ENCODE assay signal across 1 cellular context in the genomic region with DNA sequence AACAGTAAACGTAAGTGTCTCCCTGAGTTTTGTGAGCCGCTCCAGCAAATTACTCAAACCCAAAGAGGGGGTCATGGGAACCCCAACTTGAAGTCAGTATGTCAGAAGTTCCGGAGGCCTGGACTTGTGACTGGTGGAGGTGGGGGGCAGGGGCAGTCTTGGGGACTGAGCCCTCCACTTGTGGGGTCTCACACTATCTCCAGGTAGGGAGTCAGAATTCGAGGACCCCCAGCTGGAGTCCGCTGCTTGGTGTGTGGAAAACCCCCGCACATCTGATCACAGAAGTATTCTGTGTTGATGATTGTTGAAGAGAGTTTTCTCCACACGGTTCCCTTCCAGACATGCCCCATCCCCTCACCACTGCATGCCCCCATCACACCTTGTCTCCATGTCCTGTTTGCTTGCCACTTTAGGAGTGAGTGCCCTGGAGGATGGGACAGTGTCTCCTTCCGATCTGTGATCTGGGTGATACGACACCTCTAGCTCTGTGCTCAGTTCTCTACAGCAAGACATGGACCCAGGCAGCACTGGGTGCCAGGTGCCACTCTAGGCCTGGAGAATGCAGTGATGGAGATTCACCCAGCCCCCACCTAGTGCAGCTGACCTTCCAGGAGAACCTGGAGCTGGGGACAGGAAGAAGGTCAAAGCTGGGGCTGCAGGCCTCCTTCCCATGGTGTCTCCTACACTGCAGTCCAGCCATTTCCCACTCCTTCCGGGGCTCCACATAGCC.
TF ChIP-seq lines count a peak whose summit lies in the region.

No MANE protein-coding gene starts in this region.

TF ChIP-seq in H1, 55 proteins besides CTCF, POLR2A, EP300 and RAD21 (continued from another document):
- TF ChIP-seq POLR2AphosphoS5 (IDR thresholded peaks at IDR 0.05; ENCODE audit: low read depth, low read length) (no peak), RFX5 (IDR thresholded peaks at IDR 0.05; ENCODE audit: borderline replicate concordance, low read depth, low read length) (no peak), MAFK (IDR thresholded peaks at IDR 0.05; ENCODE audit: low read depth, low read length) (no peak), TBP (IDR thresholded peaks at IDR 0.05; ENCODE audit: low read depth, low read length) (no peak), EGR1 (IDR thresholded peaks at IDR 0.05; ENCODE audit: borderline replicate concordance, low read depth, low read length) (no peak), EZH2 (IDR thresholded peaks at IDR 0.05; ENCODE audit: low read depth, low read length, severe bottlenecking) (no peak), YY1 (IDR thresholded peaks at IDR 0.05; ENCODE audit: low read depth, low read length) (no peak), BRCA1 (IDR thresholded peaks at IDR 0.05; ENCODE audit: low read depth, low read length) (no peak), CHD1 (IDR thresholded peaks at IDR 0.05; ENCODE audit: low read depth, low read length) (no peak), SUZ12 (IDR thresholded peaks at IDR 0.05; ENCODE audit: low read length) (no peak)
- TF ChIP-seq, protein P1, sequence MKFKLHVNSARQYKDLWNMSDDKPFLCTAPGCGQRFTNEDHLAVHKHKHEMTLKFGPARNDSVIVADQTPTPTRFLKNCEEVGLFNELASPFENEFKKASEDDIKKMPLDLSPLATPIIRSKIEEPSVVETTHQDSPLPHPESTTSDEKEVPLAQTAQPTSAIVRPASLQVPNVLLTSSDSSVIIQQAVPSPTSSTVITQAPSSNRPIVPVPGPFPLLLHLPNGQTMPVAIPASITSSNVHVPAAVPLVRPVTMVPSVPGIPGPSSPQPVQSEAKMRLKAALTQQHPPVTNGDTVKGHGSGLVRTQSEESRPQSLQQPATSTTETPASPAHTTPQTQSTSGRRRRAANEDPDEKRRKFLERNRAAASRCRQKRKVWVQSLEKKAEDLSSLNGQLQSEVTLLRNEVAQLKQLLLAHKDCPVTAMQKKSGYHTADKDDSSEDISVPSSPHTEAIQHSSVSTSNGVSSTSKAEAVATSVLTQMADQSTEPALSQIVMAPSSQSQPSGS (IDR thresholded peaks at IDR 0.05; ENCODE audit: low read length), result no peak
